Comparison of ENCODE assay signal across 22 cellular contexts in the genomic region with DNA sequence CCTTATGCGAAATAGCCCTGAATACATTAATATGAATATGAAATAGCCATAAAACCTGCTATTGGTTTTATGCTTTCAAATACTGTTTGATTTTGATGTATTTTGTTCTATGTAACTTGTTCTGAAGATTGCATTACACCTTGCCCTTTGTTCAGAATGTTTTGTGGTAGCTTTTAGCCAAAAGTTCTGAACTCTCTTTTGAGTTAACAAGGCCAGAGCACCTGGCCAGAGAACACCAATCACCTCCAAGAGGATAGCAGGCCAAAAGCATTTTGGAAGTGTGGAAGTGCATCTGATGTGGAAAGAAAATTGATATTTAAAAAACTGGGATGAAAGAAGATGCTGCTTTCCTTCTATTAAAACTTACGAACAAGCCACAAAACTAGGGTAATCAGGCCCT.
"Had no signal": no experiment of that assay in that cellular context is flagged by ENCODE, and none has a peak within 500 bp of the region (broad histone marks: within the 10 kb centered on the region; RNA-seq: fewer than 3 reads in every experiment).

No MANE protein-coding gene starts in this region.

- H3K4me3 Mint-ChIP-seq: activated CD4-positive, alpha-beta memory T cell treated with anti-CD3 and anti-CD28 coated beads for 36 hours; activated CD8-positive, alpha-beta memory T cell treated with anti-CD3 and anti-CD28 coated beads, Interleukin-2, amount 10 ng/mL, durations not matched to agents 7 days and 5 days; memory B cell had no signal

- H3K27ac Mint-ChIP-seq: activated CD8-positive, alpha-beta memory T cell treated with anti-CD3 and anti-CD28 coated beads, Interleukin-2, amount 10 ng/mL, durations not matched to agents 7 days and 5 days; memory B cell; progenitor cell of endocrine pancreas had no signal

- H3K9me3 Mint-ChIP-seq: activated CD4-positive, alpha-beta memory T cell treated with anti-CD3 and anti-CD28 coated beads for 36 hours; memory B cell had no signal

- H3K27me3 Mint-ChIP-seq: activated CD4-positive, alpha-beta memory T cell treated with anti-CD3 and anti-CD28 coated beads for 36 hours; activated CD8-positive, alpha-beta memory T cell treated with anti-CD3 and anti-CD28 coated beads, Interleukin-2, amount 10 ng/mL, durations not matched to agents 7 days and 5 days; memory B cell; progenitor cell of endocrine pancreas had no signal

- ATAC-seq: activated CD8-positive, alpha-beta memory T cell treated with anti-CD3 and anti-CD28 coated beads, Interleukin-2, amount 10 ng/mL, durations not matched to agents 7 days and 5 days; body of pancreas; heart right ventricle; left cardiac atrium; mucosa of descending colon had no signal

- DNase-seq: activated CD4-positive, alpha-beta memory T cell treated with anti-CD3 and anti-CD28 coated beads for 36 hours; activated CD4-positive, alpha-beta T cell treated with anti-CD3 and anti-CD28 coated beads for 1 hour; activated CD8-positive, alpha-beta memory T cell treated with anti-CD3 and anti-CD28 coated beads, Interleukin-2, amount 10 ng/mL, durations not matched to agents 7 days and 5 days; activated T-cell treated with anti-CD3 and anti-CD28 coated beads for 4 hours; anterior cingulate cortex; body of pancreas; effector CD4-positive, alpha-beta T cell; erythroblast; foreskin fibroblast; heart right ventricle; islet precursor cell; left cardiac atrium; mucosa of descending colon; retina; sigmoid colon; stimulated activated CD4-positive, alpha-beta T cell treated with anti-CD3 and anti-CD28 coated beads, Interleukin-15, amount 100 ng/mL, for 24 hours; stimulated activated naive CD4-positive, alpha-beta T cell; testis; trophoblast cell; uterus had no signal
